In the genomic region with DNA sequence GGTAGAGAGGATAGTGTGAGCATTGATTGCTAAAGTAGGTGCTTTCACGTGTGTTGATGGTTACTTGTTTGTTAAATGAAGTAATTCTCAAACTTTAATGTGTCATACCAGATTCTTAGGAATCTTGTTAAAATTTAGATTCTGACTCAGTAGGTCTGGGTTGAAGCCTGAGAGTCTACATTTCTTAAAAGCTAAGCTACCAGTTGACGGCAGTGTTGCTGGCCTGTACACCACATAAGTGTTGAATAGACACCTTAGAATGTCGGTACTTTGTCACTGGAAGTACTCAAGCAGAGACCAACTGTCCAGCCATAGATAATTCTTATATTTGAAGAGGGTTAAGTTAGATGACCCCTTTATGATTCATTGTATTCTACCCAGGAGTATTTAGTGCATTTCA, we compare ENCODE assay signal across 32 cellular contexts.
"Had no signal": no experiment of that assay in that cellular context is flagged by ENCODE, and none has a peak within 500 bp of the region (broad histone marks: within the 10 kb centered on the region; RNA-seq: fewer than 3 reads in every experiment).

No MANE protein-coding gene starts in this region.

- H3K9me3 Mint-ChIP-seq: activated CD4-positive, alpha-beta memory T cell treated with anti-CD3 and anti-CD28 coated beads, Interleukin-2, amount 10 ng/mL, durations not matched to agents 7 days and 5 days; activated CD4-positive, alpha-beta T cell treated with anti-CD3 and anti-CD28 coated beads, Interleukin-2, amount 10 ng/mL, durations not matched to agents 7 days and 5 days; activated naive CD8-positive, alpha-beta T cell treated with anti-CD3 and anti-CD28 coated beads for 36 hours; activated naive CD8-positive, alpha-beta T cell treated with anti-CD3 and anti-CD28 coated beads, Interleukin-2, amount 50 U/mL, for 24 hours; activated T-cell treated with anti-CD3 and anti-CD28 coated beads, Interleukin-2, amount 50 U/mL, for 24 hours; activated T-cell treated with anti-CD3 and anti-CD28 coated beads, Interleukin-2, amount 50 U/mL, for 72 hours; effector memory CD8-positive, alpha-beta T cell; WTC11 had no signal

- DNase-seq: activated CD4-positive, alpha-beta memory T cell treated with anti-CD3 and anti-CD28 coated beads, Interleukin-2, amount 10 ng/mL, durations not matched to agents 7 days and 5 days; activated CD4-positive, alpha-beta T cell treated with anti-CD3 and anti-CD28 coated beads for 1 hour; activated CD4-positive, alpha-beta T cell treated with anti-CD3 and anti-CD28 coated beads for 4 hours; activated CD4-positive, alpha-beta T cell treated with anti-CD3 and anti-CD28 coated beads, Interleukin-2, amount 10 ng/mL, durations not matched to agents 7 days and 5 days; activated CD4-positive, alpha-beta T cell treated with anti-CD3 and anti-CD28 coated beads, Interleukin-2, amount 50 U/mL, for 4 hours; activated CD8-positive, alpha-beta memory T cell treated with anti-CD3 and anti-CD28 coated beads, Interleukin-2, amount 50 U/mL, for 48 hours; activated gamma-delta T cell; activated naive CD4-positive, alpha-beta T cell; activated naive CD4-positive, alpha-beta T cell treated with anti-CD3 and anti-CD28 coated beads, Interleukin-2, amount 50 U/mL, for 16 hours; activated naive CD8-positive, alpha-beta T cell treated with anti-CD3 and anti-CD28 coated beads for 36 hours; activated naive CD8-positive, alpha-beta T cell treated with anti-CD3 and anti-CD28 coated beads, Interleukin-2, amount 50 U/mL, for 24 hours; activated T-cell treated with anti-CD3 and anti-CD28 coated beads for 4 hours; activated T-cell treated with anti-CD3 and anti-CD28 coated beads, Interleukin-2, amount 50 U/mL, for 24 hours; activated T-cell treated with anti-CD3 and anti-CD28 coated beads, Interleukin-2, amount 50 U/mL, for 72 hours; adrenal gland; amygdala; aorta; body of pancreas; caudate nucleus; cortex of kidney; dermis blood vessel endothelial cell; effector CD4-positive, alpha-beta T cell; effector memory CD8-positive, alpha-beta T cell; erythroblast; foreskin keratinocyte; gastrocnemius medialis; glutamatergic neuron; SW 1271; T-helper 1 cell; T-helper 2 cell had no signal

- H3K27me3 Mint-ChIP-seq: activated CD4-positive, alpha-beta memory T cell treated with anti-CD3 and anti-CD28 coated beads, Interleukin-2, amount 10 ng/mL, durations not matched to agents 7 days and 5 days; activated CD4-positive, alpha-beta T cell treated with anti-CD3 and anti-CD28 coated beads, Interleukin-2, amount 10 ng/mL, durations not matched to agents 7 days and 5 days; activated naive CD8-positive, alpha-beta T cell treated with anti-CD3 and anti-CD28 coated beads for 36 hours; activated naive CD8-positive, alpha-beta T cell treated with anti-CD3 and anti-CD28 coated beads, Interleukin-2, amount 50 U/mL, for 24 hours; activated T-cell treated with anti-CD3 and anti-CD28 coated beads, Interleukin-2, amount 50 U/mL, for 24 hours had no signal

- H3K36me3 ChIP-seq: adrenal gland had no signal

- H3K27ac ChIP-seq: adrenal gland, body of pancreas, esophagus muscularis mucosa, foreskin keratinocyte, gastrocnemius medialis had no signal

- H3K27me3 ChIP-seq: adrenal gland, body of pancreas, esophagus muscularis mucosa, foreskin keratinocyte, gastrocnemius medialis had no signal

- H3K4me1 ChIP-seq: adrenal gland, foreskin keratinocyte had no signal

- ATAC-seq: activated naive CD8-positive, alpha-beta T cell treated with anti-CD3 and anti-CD28 coated beads, Interleukin-2, amount 50 U/mL, for 24 hours; activated T-cell treated with anti-CD3 and anti-CD28 coated beads, Interleukin-2, amount 50 U/mL, for 72 hours; body of pancreas; effector memory CD8-positive, alpha-beta T cell; foreskin keratinocyte; gastrocnemius medialis; WTC11 had no signal

- H3K4me3 ChIP-seq: adrenal gland, body of pancreas, esophagus muscularis mucosa, gastrocnemius medialis had no signal

- H3K27ac Mint-ChIP-seq: activated CD4-positive, alpha-beta memory T cell treated with anti-CD3 and anti-CD28 coated beads, Interleukin-2, amount 10 ng/mL, durations not matched to agents 7 days and 5 days; activated CD4-positive, alpha-beta T cell treated with anti-CD3 and anti-CD28 coated beads, Interleukin-2, amount 10 ng/mL, durations not matched to agents 7 days and 5 days; activated naive CD8-positive, alpha-beta T cell treated with anti-CD3 and anti-CD28 coated beads for 36 hours; activated naive CD8-positive, alpha-beta T cell treated with anti-CD3 and anti-CD28 coated beads, Interleukin-2, amount 50 U/mL, for 24 hours; activated T-cell treated with anti-CD3 and anti-CD28 coated beads, Interleukin-2, amount 50 U/mL, for 24 hours; activated T-cell treated with anti-CD3 and anti-CD28 coated beads, Interleukin-2, amount 50 U/mL, for 72 hours; WTC11 had no signal

- H3K4me1 Mint-ChIP-seq: activated CD4-positive, alpha-beta memory T cell treated with anti-CD3 and anti-CD28 coated beads, Interleukin-2, amount 10 ng/mL, durations not matched to agents 7 days and 5 days; activated CD4-positive, alpha-beta T cell treated with anti-CD3 and anti-CD28 coated beads, Interleukin-2, amount 10 ng/mL, durations not matched to agents 7 days and 5 days; WTC11 had no signal

- H3K4me3 Mint-ChIP-seq: activated CD4-positive, alpha-beta memory T cell treated with anti-CD3 and anti-CD28 coated beads, Interleukin-2, amount 10 ng/mL, durations not matched to agents 7 days and 5 days; activated CD4-positive, alpha-beta T cell treated with anti-CD3 and anti-CD28 coated beads, Interleukin-2, amount 10 ng/mL, durations not matched to agents 7 days and 5 days; activated naive CD8-positive, alpha-beta T cell treated with anti-CD3 and anti-CD28 coated beads for 36 hours; activated naive CD8-positive, alpha-beta T cell treated with anti-CD3 and anti-CD28 coated beads, Interleukin-2, amount 50 U/mL, for 24 hours; activated T-cell treated with anti-CD3 and anti-CD28 coated beads, Interleukin-2, amount 50 U/mL, for 24 hours; activated T-cell treated with anti-CD3 and anti-CD28 coated beads, Interleukin-2, amount 50 U/mL, for 72 hours; effector memory CD8-positive, alpha-beta T cell; WTC11 had no signal

- H3K9me3 ChIP-seq: adrenal gland, body of pancreas, esophagus muscularis mucosa, gastrocnemius medialis had no signal
